18 cellular contexts compared by ENCODE assay signal in genomic region chr5:168226012-168226411, GRCh38.
DNase-seq lines count a peak whose midpoint lies in the region; ATAC-seq and TF ChIP-seq lines count a peak whose summit lies in the region.
"Had no signal": no experiment of that assay in that cellular context is flagged by ENCODE, and none has a peak within 500 bp of the region (broad histone marks: within the 10 kb centered on the region; RNA-seq: fewer than 3 reads in every experiment).

No MANE protein-coding gene starts in this region.

- H3K4me1 Mint-ChIP-seq in activated naive CD8-positive, alpha-beta T cell treated with anti-CD3 and anti-CD28 coated beads for 36 hours: peaks cover 21% of the 10 kb centered on the region
- H3K4me1 Mint-ChIP-seq in activated naive CD8-positive, alpha-beta T cell treated with anti-CD3 and anti-CD28 coated beads, Interleukin-2, amount 50 U/mL, for 24 hours: peaks cover 22% of the 10 kb centered on the region

- no peak for TF ChIP-seq POLR2A in NB4 (IDR thresholded peaks at IDR 0.05; ENCODE audit: extremely low read depth, insufficient read length)

- peak overlapping the region; percentile 90 for H3K27ac Mint-ChIP-seq in activated naive CD8-positive, alpha-beta T cell treated with anti-CD3 and anti-CD28 coated beads for 36 hours
- no peak overlapping the region for H3K27ac Mint-ChIP-seq in activated naive CD8-positive, alpha-beta T cell treated with anti-CD3 and anti-CD28 coated beads, Interleukin-2, amount 50 U/mL, for 24 hours
- H3K27ac Mint-ChIP-seq: CD4-positive, CD25-positive, alpha-beta regulatory T cell; CD8-positive, alpha-beta memory T cell; H9 had no signal

- no peak overlapping the region for H3K4me3 ChIP-seq in HEK293 (ENCODE audit: low read depth, low read length)
- H3K4me3 ChIP-seq in NB4 (ENCODE audit: low read depth, low read length): no peak overlapping the region
- H3K4me3 ChIP-seq in left lung: no peak overlapping the region

- TF ChIP-seq CTCF in HEK293 (tag by site-specific recombination; IDR thresholded peaks at IDR 0.05) (no peak), NB4 (IDR thresholded peaks at IDR 0.05; ENCODE audit: low read depth, low read length) (no peak), left lung (IDR thresholded peaks at IDR 0.05) (no peak)

- no peaks in the 10 kb centered on the region for H3K36me3 Mint-ChIP-seq in activated naive CD8-positive, alpha-beta T cell treated with anti-CD3 and anti-CD28 coated beads for 36 hours
- H3K36me3 Mint-ChIP-seq in activated naive CD8-positive, alpha-beta T cell treated with anti-CD3 and anti-CD28 coated beads, Interleukin-2, amount 50 U/mL, for 24 hours (ENCODE audit: low read depth): no peaks in the 10 kb centered on the region
- H3K36me3 Mint-ChIP-seq: CD8-positive, alpha-beta memory T cell had no signal

- no peak for ATAC-seq in activated naive CD8-positive, alpha-beta T cell treated with anti-CD3 and anti-CD28 coated beads, Interleukin-2, amount 50 U/mL, for 24 hours
- ATAC-seq in left lung (no peak), HG03565 (IDR thresholded peaks at IDR 0.05; ENCODE audit: unreplicated experiment) (no peak), GM18868 (IDR thresholded peaks at IDR 0.05; ENCODE audit: unreplicated experiment) (no peak)

- H3K27ac ChIP-seq in HEK293 (ENCODE audit: extremely low read depth, low read depth, low read length): no peak overlapping the region
- H3K27ac ChIP-seq in left lung: peak overlapping the region; percentile 18 to 24
- H3K27ac ChIP-seq: HL-60 had no signal

- intact Hi-C loops in left lung (cut with DNase I): no loop called here

- no peak for DNase-seq in activated naive CD8-positive, alpha-beta T cell treated with anti-CD3 and anti-CD28 coated beads for 36 hours
- no peak for DNase-seq in activated naive CD8-positive, alpha-beta T cell treated with anti-CD3 and anti-CD28 coated beads, Interleukin-2, amount 50 U/mL, for 24 hours
- DNase-seq in NB4 (ENCODE audit: low read depth) (peak; percentile 2), left lung (no peak), DMS 273 (lab: John Stamatoyannopoulos, UW; ENCODE audit: unreplicated experiment) (no peak)
- DNase-seq: ACHN; BE2C; C1 segment of cervical spinal cord; CD4-positive, CD25-positive, alpha-beta regulatory T cell; CD8-positive, alpha-beta memory T cell; COR-L47; H9; IMR-90; KBM-7 had no signal

- POLR2A ChIA-PET in HEK293 (lab: Yijun Ruan, JAX): no interaction called here

- H3K27me3 Mint-ChIP-seq in activated naive CD8-positive, alpha-beta T cell treated with anti-CD3 and anti-CD28 coated beads for 36 hours: no peaks in the 10 kb centered on the region
- H3K27me3 Mint-ChIP-seq in activated naive CD8-positive, alpha-beta T cell treated with anti-CD3 and anti-CD28 coated beads, Interleukin-2, amount 50 U/mL, for 24 hours: peaks cover 3% of the 10 kb centered on the region

- H3K36me3 ChIP-seq in HEK293 (ENCODE audit: control insufficient read depth in 2 of 2, insufficient read depth in 1 of 2, low read length in 2 of 2) (no peaks in the 10 kb centered on the region), left lung (no peaks in the 10 kb centered on the region)
- H3K36me3 ChIP-seq: BE2C had no signal

- no peaks in the 10 kb centered on the region for H3K9me3 ChIP-seq in HEK293 (ENCODE audit: control insufficient read depth, insufficient read depth, low read depth, low read length)
- no peaks in the 10 kb centered on the region for H3K9me3 ChIP-seq in left lung
- H3K9me3 ChIP-seq: BE2C had no signal

- H3K9me3 Mint-ChIP-seq in activated naive CD8-positive, alpha-beta T cell treated with anti-CD3 and anti-CD28 coated beads for 36 hours: peaks cover 3% of the 10 kb centered on the region
- peaks cover 3% of the 10 kb centered on the region for H3K9me3 Mint-ChIP-seq in activated naive CD8-positive, alpha-beta T cell treated with anti-CD3 and anti-CD28 coated beads, Interleukin-2, amount 50 U/mL, for 24 hours
- H3K9me3 Mint-ChIP-seq: H9 had no signal

- no peaks in the 10 kb centered on the region for H3K27me3 ChIP-seq in left lung

- CTCF ChIA-PET in HEK293 (lab: Yijun Ruan, JAX): no interaction called here

- no peak overlapping the region for H3K4me3 Mint-ChIP-seq in activated naive CD8-positive, alpha-beta T cell treated with anti-CD3 and anti-CD28 coated beads for 36 hours
- H3K4me3 Mint-ChIP-seq in activated naive CD8-positive, alpha-beta T cell treated with anti-CD3 and anti-CD28 coated beads, Interleukin-2, amount 50 U/mL, for 24 hours: no peak overlapping the region
- H3K4me3 Mint-ChIP-seq: CD4-positive, CD25-positive, alpha-beta regulatory T cell; CD8-positive, alpha-beta memory T cell; H9 had no signal

- H3K4me1 ChIP-seq in HEK293 (ENCODE audit: control insufficient read depth, insufficient read depth, low read length) (no peaks in the 10 kb centered on the region), left lung (peaks cover 0 to 6% of the 10 kb centered on the region in 2 donors)
- H3K4me1 ChIP-seq: BE2C had no signal

TF ChIP-seq in HEK293, 187 proteins besides CTCF, POLR2A, EP300 and RAD21:
- TF ChIP-seq HOXA7 (CRISPR knock-in tag; IDR thresholded peaks at IDR 0.05; ENCODE audit: borderline replicate concordance) (no peak), ZNF223 (tag by site-specific recombination; IDR thresholded peaks at IDR 0.05) (no peak), ATF2 (tag by site-specific recombination; IDR thresholded peaks at IDR 0.05; ENCODE audit: low read depth) (peak; percentile 27; the same call in 1 of the 2 replicates), EGR2 (tag by site-specific recombination; IDR thresholded peaks at IDR 0.05; ENCODE audit: low read depth) (peak; percentile 24; the same call in 1 of the 2 replicates)
TF ChIP-seq in HEK293: peak in this region for 2.
